In genomic region chr20:20255104-20255503, GRCh38 we compare ENCODE assay signal across 12 cellular contexts.
"Had no signal": no experiment of that assay in that cellular context is flagged by ENCODE, and none has a peak within 500 bp of the region (broad histone marks: within the 10 kb centered on the region; RNA-seq: fewer than 3 reads in every experiment).

No MANE protein-coding gene starts in this region.

- DNase-seq: activated T-cell treated with anti-CD3 and anti-CD28 coated beads, Interleukin-2, amount 50 U/mL, for 1 hour; amygdala; cortex of kidney; effector memory CD4-positive, alpha-beta T cell; heart right ventricle; ovary; stimulated activated CD4-positive, alpha-beta T cell treated with anti-CD3 and anti-CD28 coated beads, Interleukin-2, amount 100 ng/mL, for 48 hours had no signal

- H3K9me3 ChIP-seq: heart right ventricle, ovary had no signal

- H3K9me3 Mint-ChIP-seq: activated naive CD4-positive, alpha-beta T cell treated with anti-CD3 and anti-CD28 coated beads, Interleukin-2, amount 50 U/mL, for 24 hours; central memory CD8-positive, alpha-beta T cell; neural crest cell; stimulated activated naive CD8-positive, alpha-beta T cell treated with anti-CD3 and anti-CD28 coated beads, Interleukin-15, Interleukin-2, amounts not matched to agents 100 ng/mL and 50 ng/mL, for 24 hours had no signal

- H3K4me3 ChIP-seq: heart right ventricle, ovary had no signal

- H3K27ac ChIP-seq: ovary had no signal

- H3K4me3 Mint-ChIP-seq: activated naive CD4-positive, alpha-beta T cell treated with anti-CD3 and anti-CD28 coated beads, Interleukin-2, amount 50 U/mL, for 24 hours; brain; central memory CD8-positive, alpha-beta T cell; neural crest cell; stimulated activated naive CD8-positive, alpha-beta T cell treated with anti-CD3 and anti-CD28 coated beads, Interleukin-15, Interleukin-2, amounts not matched to agents 100 ng/mL and 50 ng/mL, for 24 hours had no signal

- H3K27me3 Mint-ChIP-seq: stimulated activated naive CD8-positive, alpha-beta T cell treated with anti-CD3 and anti-CD28 coated beads, Interleukin-15, Interleukin-2, amounts not matched to agents 100 ng/mL and 50 ng/mL, for 24 hours had no signal

- H3K36me3 ChIP-seq: heart right ventricle, ovary had no signal

- H3K4me1 Mint-ChIP-seq: activated naive CD4-positive, alpha-beta T cell treated with anti-CD3 and anti-CD28 coated beads, Interleukin-2, amount 50 U/mL, for 24 hours; central memory CD8-positive, alpha-beta T cell; neural crest cell had no signal

- H3K36me3 Mint-ChIP-seq: activated naive CD4-positive, alpha-beta T cell treated with anti-CD3 and anti-CD28 coated beads, Interleukin-2, amount 50 U/mL, for 24 hours; brain had no signal

- H3K27ac Mint-ChIP-seq: activated naive CD4-positive, alpha-beta T cell treated with anti-CD3 and anti-CD28 coated beads, Interleukin-2, amount 50 U/mL, for 24 hours; brain; stimulated activated naive CD8-positive, alpha-beta T cell treated with anti-CD3 and anti-CD28 coated beads, Interleukin-15, Interleukin-2, amounts not matched to agents 100 ng/mL and 50 ng/mL, for 24 hours had no signal

- H3K27me3 ChIP-seq: heart right ventricle, ovary had no signal
